In the genomic region with DNA sequence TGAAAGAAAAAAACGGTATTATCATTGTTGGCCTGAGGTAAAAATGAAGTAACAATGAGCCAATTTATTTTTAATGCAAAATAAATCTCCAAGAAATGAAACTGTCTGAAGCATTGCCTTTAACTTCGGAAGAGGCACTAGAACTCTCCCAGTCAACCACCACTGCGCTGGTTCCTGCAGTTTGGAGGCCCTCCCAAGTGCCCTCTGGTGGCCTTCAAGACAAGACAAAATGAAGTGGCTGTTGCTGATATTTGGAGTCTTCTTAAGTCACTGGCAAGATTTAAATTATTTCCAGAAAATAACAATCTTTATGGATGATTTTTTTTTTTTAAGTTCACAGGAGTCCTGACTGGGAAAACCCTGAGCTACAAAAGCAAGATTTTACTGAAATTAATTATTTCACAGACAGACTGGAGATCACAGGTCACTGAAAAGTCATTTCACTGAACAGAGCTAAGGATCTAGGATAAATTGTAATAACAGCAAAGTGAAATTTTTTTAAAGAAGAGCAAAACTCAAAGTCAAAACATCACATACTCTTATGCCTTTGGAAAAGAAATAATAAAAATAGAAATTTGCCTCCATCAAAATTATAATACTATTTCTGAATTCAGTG, we compare ENCODE assay signal across 8 cellular contexts. TPM values are rescaled to one million over a fixed set of nuclear protein-coding genes. Genes with fewer than 3 reads are reported as not detected.
A peak's percentile ranks its signal among the peaks of the same experiment; 100 is the strongest.
DNase-seq lines count a peak whose midpoint lies in the region; ATAC-seq and TF ChIP-seq lines count a peak whose summit lies in the region.

No MANE protein-coding gene starts in this region.

- H3K4me3 Mint-ChIP-seq in GM23338 = no peak overlapping the region
- no peak overlapping the region for H3K4me3 Mint-ChIP-seq in activated naive CD4-positive, alpha-beta T cell treated with anti-CD3 and anti-CD28 coated beads, Interleukin-2, amount 50 U/mL, for 24 hours

- H3K27ac ChIP-seq in C4-2B (no peak overlapping the region), GM23338 (ENCODE audit: low read depth) (no peak overlapping the region), heart left ventricle (no peak overlapping the region)

- H3K9me2 ChIP-seq in GM23338 (ENCODE audit: insufficient read depth) = no peaks in the 10 kb centered on the region

- peak; percentile 87 for DNase-seq in GM23338 (ENCODE audit: low spot score)
- DNase-seq in NCI-H748 treated with DMSO at 0.1 percent for 48 hours (lab: John Stamatoyannopoulos, UW) = peak; percentile 23
- peak in 4 of 5 donors; percentile 53 to 77 (median 61) for DNase-seq in heart left ventricle
- DNase-seq in putamen (ENCODE audit: low spot score) = peak; percentile 69

- no peaks in the 10 kb centered on the region for H3K27me3 ChIP-seq in GM23338 (ENCODE audit: insufficient read depth)
- no peaks in the 10 kb centered on the region for H3K27me3 ChIP-seq in heart left ventricle

- H3K27ac Mint-ChIP-seq in GM23338 = no peak overlapping the region
- H3K27ac Mint-ChIP-seq in activated naive CD4-positive, alpha-beta T cell treated with anti-CD3 and anti-CD28 coated beads, Interleukin-2, amount 50 U/mL, for 24 hours = peak overlapping the region; percentile 51

- peaks cover 14% of the 10 kb centered on the region; the same call in 1 of the 2 replicates for H3K79me2 ChIP-seq in GM23338 (replicated peaks; ENCODE audit: insufficient read depth)

- H3K27me3 Mint-ChIP-seq in GM23338 (ENCODE audit: insufficient read depth, low read depth, poor library complexity) = peaks cover 2% of the 10 kb centered on the region
- H3K27me3 Mint-ChIP-seq in activated naive CD4-positive, alpha-beta T cell treated with anti-CD3 and anti-CD28 coated beads, Interleukin-2, amount 50 U/mL, for 24 hours = no peaks in the 10 kb centered on the region

- peak; percentile 88 for ATAC-seq in GM23338
- peak in 3 of 4 donors; percentile 82 to 85 (median 83) for ATAC-seq in heart left ventricle
- no peak for ATAC-seq in HG02678 (IDR thresholded peaks at IDR 0.05; ENCODE audit: unreplicated experiment)
- no peak for ATAC-seq in HG03460 (IDR thresholded peaks at IDR 0.05; ENCODE audit: unreplicated experiment)

- peaks cover 46% of the 10 kb centered on the region for H3K36me3 Mint-ChIP-seq in GM23338 (ENCODE audit: low read depth)
- peaks cover 20% of the 10 kb centered on the region for H3K36me3 Mint-ChIP-seq in activated naive CD4-positive, alpha-beta T cell treated with anti-CD3 and anti-CD28 coated beads, Interleukin-2, amount 50 U/mL, for 24 hours

- intact Hi-C loops in heart left ventricle (cut with DNase I) = loop anchor here in 9 of 10 donors (1.0 to 10.0 kb wide), 6 partner anchors 194 to 412 kb away; no protein-coding TSS in a partner anchor

- H3K9me3 Mint-ChIP-seq in GM23338 = no peaks in the 10 kb centered on the region; the same call in 2 of the 3 replicates
- H3K9me3 Mint-ChIP-seq in activated naive CD4-positive, alpha-beta T cell treated with anti-CD3 and anti-CD28 coated beads, Interleukin-2, amount 50 U/mL, for 24 hours = no peaks in the 10 kb centered on the region

- H4K20me1 ChIP-seq in GM23338 (replicated peaks; ENCODE audit: insufficient read depth) = no peaks in the 10 kb centered on the region; the same call in 1 of the 2 replicates

- peaks cover 9% of the 10 kb centered on the region; the same call in 1 of the 2 replicates for H3K4me1 ChIP-seq in GM23338 (ENCODE audit: insufficient read depth)
- peaks cover 0 to 52% (median 12%) of the 10 kb centered on the region in 12 donors for H3K4me1 ChIP-seq in heart left ventricle

- H3K9me3 ChIP-seq in heart left ventricle = no peaks in the 10 kb centered on the region

- H3K4me1 Mint-ChIP-seq in GM23338 = peaks cover 22% of the 10 kb centered on the region
- peaks cover 37% of the 10 kb centered on the region for H3K4me1 Mint-ChIP-seq in activated naive CD4-positive, alpha-beta T cell treated with anti-CD3 and anti-CD28 coated beads, Interleukin-2, amount 50 U/mL, for 24 hours

- TF ChIP-seq CTCF in C4-2B (conservative IDR thresholded peaks at IDR 0.05) = peak; percentile 94
- peak; percentile 79 to 88 for TF ChIP-seq CTCF in GM23338 (conservative IDR thresholded peaks at IDR 0.05; ENCODE audit: low read depth in 2 of 2)
- TF ChIP-seq CTCF in heart left ventricle (IDR thresholded peaks at IDR 0.05) = peak; percentile 54 to 84 (median 70)

- no peaks in the 10 kb centered on the region for H3F3A ChIP-seq in GM23338 (replicated peaks; ENCODE audit: low read depth)

- 40 to 57% (median 41%) methylated on average over 3 of the region's 3 CpGs for WGBS in heart left ventricle, 4 donors

- H3K4me2 ChIP-seq in GM23338 = no peak overlapping the region

- TF ChIP-seq POLR2A in heart left ventricle (IDR thresholded peaks at IDR 0.05) = no peak

- H3K36me3 ChIP-seq in GM23338 (ENCODE audit: insufficient read depth) (peaks cover 18% of the 10 kb centered on the region), heart left ventricle (peaks cover 0 to 78% (median 52%) of the 10 kb centered on the region in 9 donors)

- no peak overlapping the region for H3K4me3 ChIP-seq in GM23338
- H3K4me3 ChIP-seq in heart left ventricle = no peak overlapping the region

- no peak overlapping the region for H2AFZ ChIP-seq in GM23338

TF ChIP-seq in GM23338, 12 proteins besides CTCF, POLR2A, EP300 and RAD21 (continues in another document):
- TF ChIP-seq JUNB (IDR thresholded peaks at IDR 0.05; ENCODE audit: unreplicated experiment) (no peak), NANOG (IDR thresholded peaks at IDR 0.05; ENCODE audit: borderline replicate concordance) (no peak), POLR2AphosphoS5 (IDR thresholded peaks at IDR 0.05; ENCODE audit: low read depth) (no peak), EZH2phosphoT487 (IDR thresholded peaks at IDR 0.05; ENCODE audit: unreplicated experiment) (no peak)
- TF ChIP-seq, protein P1, sequence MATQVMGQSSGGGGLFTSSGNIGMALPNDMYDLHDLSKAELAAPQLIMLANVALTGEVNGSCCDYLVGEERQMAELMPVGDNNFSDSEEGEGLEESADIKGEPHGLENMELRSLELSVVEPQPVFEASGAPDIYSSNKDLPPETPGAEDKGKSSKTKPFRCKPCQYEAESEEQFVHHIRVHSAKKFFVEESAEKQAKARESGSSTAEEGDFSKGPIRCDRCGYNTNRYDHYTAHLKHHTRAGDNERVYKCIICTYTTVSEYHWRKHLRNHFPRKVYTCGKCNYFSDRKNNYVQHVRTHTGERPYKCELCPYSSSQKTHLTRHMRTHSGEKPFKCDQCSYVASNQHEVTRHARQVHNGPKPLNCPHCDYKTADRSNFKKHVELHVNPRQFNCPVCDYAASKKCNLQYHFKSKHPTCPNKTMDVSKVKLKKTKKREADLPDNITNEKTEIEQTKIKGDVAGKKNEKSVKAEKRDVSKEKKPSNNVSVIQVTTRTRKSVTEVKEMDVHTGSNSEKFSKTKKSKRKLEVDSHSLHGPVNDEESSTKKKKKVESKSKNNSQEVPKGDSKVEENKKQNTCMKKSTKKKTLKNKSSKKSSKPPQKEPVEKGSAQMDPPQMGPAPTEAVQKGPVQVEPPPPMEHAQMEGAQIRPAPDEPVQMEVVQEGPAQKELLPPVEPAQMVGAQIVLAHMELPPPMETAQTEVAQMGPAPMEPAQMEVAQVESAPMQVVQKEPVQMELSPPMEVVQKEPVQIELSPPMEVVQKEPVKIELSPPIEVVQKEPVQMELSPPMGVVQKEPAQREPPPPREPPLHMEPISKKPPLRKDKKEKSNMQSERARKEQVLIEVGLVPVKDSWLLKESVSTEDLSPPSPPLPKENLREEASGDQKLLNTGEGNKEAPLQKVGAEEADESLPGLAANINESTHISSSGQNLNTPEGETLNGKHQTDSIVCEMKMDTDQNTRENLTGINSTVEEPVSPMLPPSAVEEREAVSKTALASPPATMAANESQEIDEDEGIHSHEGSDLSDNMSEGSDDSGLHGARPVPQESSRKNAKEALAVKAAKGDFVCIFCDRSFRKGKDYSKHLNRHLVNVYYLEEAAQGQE (IDR thresholded peaks at IDR 0.05; ENCODE audit: unreplicated experiment) = no peak

RNA-seq across cellular contexts. Expression of a gene that starts 58.2 kb away (rescaled TPM):
- total RNA-seq in GM23338 (2014; rRNA removed; shearing (Covaris generic)) = 52.6 and 59.2 TPM in 2 replicates
- polyA plus RNA-seq in GM23338 (2016; fragmentation: Nextera tagmentation; extraction: Ambion mirVana) = 17.6 and 21.4 TPM in 2 replicates
- 10 to 100 TPM; 21.6 to 57.9 (median 33.3) TPM for total RNA-seq in heart left ventricle
- 10 to 100 TPM in 1 of 2 donors, 1 to 10 TPM in 1; 5.4 to 10.5 TPM for polyA plus RNA-seq in heart left ventricle

Comparison
In these comparisons a context has a peak if more than half of its experiments do, and no peak if none do; other contexts are left out.
1. ATAC-seq: peak in GM23338 (single experiment) and heart left ventricle (3 of 4); none in HG02678 (single experiment) and HG03460 (single experiment).
2. DNase-seq: peak in every context shown above with its lines; median percentile 87 in GM23338; 69 in putamen; 61 in heart left ventricle; 23 in NCI-H748 treated with DMSO at 0.1 percent for 48 hours.
3. Peak in every context shown above with its lines, with median percentiles within 50 percentile points of each other: CTCF ChIP-seq.